Comparison of ENCODE assay signal across 8 cellular contexts in the genomic region with DNA sequence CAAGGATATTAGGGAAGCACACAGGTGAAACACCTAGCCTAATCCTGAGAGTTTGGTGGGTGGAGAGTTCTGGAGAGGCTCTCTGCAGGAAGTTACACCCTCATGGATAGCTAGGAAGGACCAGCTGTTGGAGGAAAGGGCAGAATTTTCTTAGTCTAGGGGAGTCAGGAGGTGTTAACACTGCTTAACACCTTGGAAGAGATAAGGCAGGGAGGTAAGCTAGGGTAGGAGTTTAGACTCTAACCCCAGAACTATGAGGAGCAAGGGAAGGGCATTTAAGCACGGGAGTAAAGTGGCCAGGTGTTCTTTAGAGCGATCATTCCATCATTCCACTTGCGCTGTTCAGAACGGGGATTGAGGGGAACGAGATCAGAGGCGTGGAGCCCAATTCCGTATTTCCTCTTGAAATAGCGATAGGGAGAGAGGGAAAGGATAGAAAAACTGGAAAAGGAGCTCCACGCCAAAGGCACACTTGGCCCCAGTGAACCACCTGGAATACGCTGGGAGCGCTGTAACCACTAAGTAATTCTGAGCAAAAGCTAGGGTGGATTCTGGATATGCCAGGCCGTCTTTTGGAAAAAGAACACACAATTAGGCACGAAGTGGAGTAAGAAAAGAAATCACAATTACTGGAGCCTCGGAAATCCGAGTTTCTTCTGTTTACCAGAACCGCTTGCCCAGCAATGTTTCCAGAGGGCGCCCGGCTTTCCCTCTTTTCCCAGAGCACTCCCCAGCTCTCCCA. TPM values are rescaled to one million over a fixed set of nuclear protein-coding genes. Genes with fewer than 3 reads are reported as not detected.
DNase-seq lines count a peak whose midpoint lies in the region; ATAC-seq and TF ChIP-seq lines count a peak whose summit lies in the region.

No MANE protein-coding gene starts in this region.

- H3K4me3 Mint-ChIP-seq in activated CD4-positive, alpha-beta T cell treated with anti-CD3 and anti-CD28 coated beads, Interleukin-2, amount 10 ng/mL, durations not matched to agents 7 days and 5 days = peak overlapping the region; percentile 76
- H3K4me3 Mint-ChIP-seq in activated naive CD8-positive, alpha-beta T cell treated with anti-CD3 and anti-CD28 coated beads, Interleukin-2, amount 10 ng/mL, durations not matched to agents 7 days and 5 days = peak overlapping the region; percentile 79

- peaks cover 47% of the 10 kb centered on the region for H3K27me3 Mint-ChIP-seq in activated CD4-positive, alpha-beta T cell treated with anti-CD3 and anti-CD28 coated beads, Interleukin-2, amount 10 ng/mL, durations not matched to agents 7 days and 5 days
- peaks cover 42% of the 10 kb centered on the region for H3K27me3 Mint-ChIP-seq in activated naive CD8-positive, alpha-beta T cell treated with anti-CD3 and anti-CD28 coated beads, Interleukin-2, amount 10 ng/mL, durations not matched to agents 7 days and 5 days

- no peaks in the 10 kb centered on the region for H3K27me3 ChIP-seq in testis

- TF ChIP-seq POLR2A in testis (IDR thresholded peaks at IDR 0.05) = no peak

- H3K27ac ChIP-seq in testis = no peak overlapping the region

- intact Hi-C loops in testis (cut with DNase I; ENCODE audit: low total_unique reads) = no loop called here

- no peak for TF ChIP-seq CTCF in testis (IDR thresholded peaks at IDR 0.05)

- CTCF ChIA-PET in activated CD4-positive, alpha-beta T cell treated with anti-CD3 and anti-CD28 coated beads, Interleukin-2, amount 10 ng/mL, durations not matched to agents 7 days and 5 days (lab: Charles Lee) = interaction anchor here (0.7 to 1.0 kb wide), 2 partner anchors 10 to 15 kb away, joined by 3 to 4 read pairs; no protein-coding TSS in a partner anchor

- no peaks in the 10 kb centered on the region for H3K36me3 ChIP-seq in testis (ENCODE audit: low read depth, missing control alignments)

- no peaks in the 10 kb centered on the region for H3K9me3 ChIP-seq in testis

- peaks cover 2% of the 10 kb centered on the region for H3K4me1 ChIP-seq in testis

- no peak for ATAC-seq in activated naive CD8-positive, alpha-beta T cell treated with anti-CD3 and anti-CD28 coated beads, Interleukin-2, amount 10 ng/mL, durations not matched to agents 7 days and 5 days (ENCODE audit: low read depth)
- no peak for ATAC-seq in HG03439 (IDR thresholded peaks at IDR 0.05; ENCODE audit: unreplicated experiment)
- no peak for ATAC-seq in HG02571 (IDR thresholded peaks at IDR 0.05; ENCODE audit: unreplicated experiment)

- no peak for DNase-seq in activated CD4-positive, alpha-beta T cell treated with anti-CD3 and anti-CD28 coated beads, Interleukin-2, amount 10 ng/mL, durations not matched to agents 7 days and 5 days
- no peak for DNase-seq in activated CD4-positive, alpha-beta T cell treated with anti-CD3 and anti-CD28 coated beads, Interleukin-2, amount 50 U/mL, for 48 hours
- DNase-seq in activated naive CD8-positive, alpha-beta T cell treated with anti-CD3 and anti-CD28 coated beads, Interleukin-2, amount 10 ng/mL, durations not matched to agents 7 days and 5 days = no peak
- DNase-seq in kidney tubule cell (ENCODE audit: low spot score) = peak; percentile 24
- DNase-seq in testis = no peak
- DNase-seq in activated CD8-positive, alpha-beta memory T cell treated with anti-CD3 and anti-CD28 coated beads, Interleukin-2, amount 50 U/mL, for 4 hours = no peak

- H3K9me3 Mint-ChIP-seq in activated CD4-positive, alpha-beta T cell treated with anti-CD3 and anti-CD28 coated beads, Interleukin-2, amount 10 ng/mL, durations not matched to agents 7 days and 5 days = no peaks in the 10 kb centered on the region
- H3K9me3 Mint-ChIP-seq in activated naive CD8-positive, alpha-beta T cell treated with anti-CD3 and anti-CD28 coated beads, Interleukin-2, amount 10 ng/mL, durations not matched to agents 7 days and 5 days = no peaks in the 10 kb centered on the region

- no peak overlapping the region for H3K27ac Mint-ChIP-seq in activated CD4-positive, alpha-beta T cell treated with anti-CD3 and anti-CD28 coated beads, Interleukin-2, amount 10 ng/mL, durations not matched to agents 7 days and 5 days
- no peak overlapping the region for H3K27ac Mint-ChIP-seq in activated naive CD8-positive, alpha-beta T cell treated with anti-CD3 and anti-CD28 coated beads, Interleukin-2, amount 10 ng/mL, durations not matched to agents 7 days and 5 days

- WGBS in testis, 2 donors = 4 to 7% methylated on average over 18 of the region's 18 CpGs

- H3K4me3 ChIP-seq in testis = peak overlapping the region; percentile 50 to 53

- peaks cover 3% of the 10 kb centered on the region for H3K36me3 Mint-ChIP-seq in activated CD4-positive, alpha-beta T cell treated with anti-CD3 and anti-CD28 coated beads, Interleukin-2, amount 10 ng/mL, durations not matched to agents 7 days and 5 days (ENCODE audit: low read depth)
- peaks cover 1% of the 10 kb centered on the region for H3K36me3 Mint-ChIP-seq in activated naive CD8-positive, alpha-beta T cell treated with anti-CD3 and anti-CD28 coated beads, Interleukin-2, amount 10 ng/mL, durations not matched to agents 7 days and 5 days

- H3K4me1 Mint-ChIP-seq in activated CD4-positive, alpha-beta T cell treated with anti-CD3 and anti-CD28 coated beads, Interleukin-2, amount 10 ng/mL, durations not matched to agents 7 days and 5 days = peaks cover 23% of the 10 kb centered on the region
- H3K4me1 Mint-ChIP-seq in activated naive CD8-positive, alpha-beta T cell treated with anti-CD3 and anti-CD28 coated beads, Interleukin-2, amount 10 ng/mL, durations not matched to agents 7 days and 5 days = peaks cover 8% of the 10 kb centered on the region

- POLR2A ChIA-PET in activated CD4-positive, alpha-beta T cell treated with anti-CD3 and anti-CD28 coated beads, Interleukin-2, amount 10 ng/mL, durations not matched to agents 7 days and 5 days (lab: Charles Lee) = no interaction called here
- POLR2A ChIA-PET in activated naive CD8-positive, alpha-beta T cell treated with anti-CD3 and anti-CD28 coated beads, Interleukin-2, amount 10 ng/mL, durations not matched to agents 7 days and 5 days (lab: Charles Lee) = no interaction called here

RNA-seq across cellular contexts. Expression of gene GPR137B, which starts 1.5 kb away (rescaled TPM):
- total RNA-seq in activated CD4-positive, alpha-beta T cell treated with anti-CD3 and anti-CD28 coated beads, Interleukin-2, amount 10 ng/mL, durations not matched to agents 7 days and 5 days = 1 to 10 TPM; 5.0 to 5.8 TPM
- 1 to 10 TPM; 8.8 to 9.3 TPM for total RNA-seq in activated naive CD8-positive, alpha-beta T cell treated with anti-CD3 and anti-CD28 coated beads, Interleukin-2, amount 10 ng/mL, durations not matched to agents 7 days and 5 days
- 10 to 100 TPM; 13.3 to 18.3 TPM for total RNA-seq in testis
- polyA plus RNA-seq in testis (ENCODE audit: insufficient read depth, low read depth, low replicate concordance) = 8.4 TPM
